Comparison of ENCODE assay signal across 27 cellular contexts in genomic region chr22:44422742-44423370, GRCh38.
DNase-seq lines count a peak whose midpoint lies in the region; ATAC-seq and TF ChIP-seq lines count a peak whose summit lies in the region.
"Had no signal": no experiment of that assay in that cellular context is flagged by ENCODE, and none has a peak within 500 bp of the region (broad histone marks: within the 10 kb centered on the region; RNA-seq: fewer than 3 reads in every experiment).

No MANE protein-coding gene starts in this region.

- no peak overlapping the region for H3K27ac ChIP-seq in left lung
- H3K27ac ChIP-seq: SJCRH30 had no signal

- H3K36me3 ChIP-seq in left lung (no peaks in the 10 kb centered on the region), HAP-1 (replicated peaks) (no peaks in the 10 kb centered on the region)
- H3K36me3 ChIP-seq: SJCRH30 had no signal

- DNase-seq in DMS153 treated with DMSO at 0.1 percent for 48 hours (lab: John Stamatoyannopoulos, UW; ENCODE audit: unreplicated experiment): peak; percentile 52
- peak; percentile 25 for DNase-seq in NCI-H2196 treated with DMSO at 0.1 percent for 48 hours (lab: John Stamatoyannopoulos, UW; ENCODE audit: unreplicated experiment)
- DNase-seq in left lung: peak; percentile 24 to 33
- DNase-seq in posterior vena cava (ENCODE audit: low spot score): peak; percentile 42
- DNase-seq in H4 (ENCODE audit: low spot score): no peak
- no peak for DNase-seq in HAP-1 (ENCODE audit: low spot score in 2 of 2)
- DNase-seq: activated CD4-positive, alpha-beta T cell treated with anti-CD3 and anti-CD28 coated beads, Interleukin-2, amount 50 U/mL, for 48 hours; activated CD8-positive, alpha-beta memory T cell treated with anti-CD3 and anti-CD28 coated beads, Interleukin-2, amount 50 U/mL, for 48 hours; activated gamma-delta T cell; activated naive CD8-positive, alpha-beta T cell treated with anti-CD3 and anti-CD28 coated beads, Interleukin-2, amount 10 ng/mL, durations not matched to agents 7 days and 5 days; caudate nucleus; cortex of kidney; foreskin fibroblast; GDM1; Karpas-422; kidney glomerular epithelial cell; MV-4-11; NCI-H1436 treated with DMSO at 0.1 percent for 48 hours; NCI-H524; right cardiac atrium; SJCRH30; stimulated activated CD4-positive, alpha-beta T cell treated with anti-CD3 and anti-CD28 coated beads, Interleukin-12 subunit alpha, Interleukin-12 subunit beta, amount 100 ng/mL, for 4 hours; stimulated activated CD4-positive, alpha-beta T cell treated with anti-CD3 and anti-CD28 coated beads, Interleukin-4, amount 100 ng/mL, for 1 hour; T-cell; trophoblast cell had no signal

- H3K4me1 ChIP-seq in left lung (no peaks in the 10 kb centered on the region), HAP-1 (no peaks in the 10 kb centered on the region)
- H3K4me1 ChIP-seq: SJCRH30 had no signal

- H3K4me3 ChIP-seq in left lung (no peak overlapping the region), HAP-1 (no peak overlapping the region)
- H3K4me3 ChIP-seq: SJCRH30 had no signal

- H3K27me3 ChIP-seq in left lung: peaks cover 0 to 11% of the 10 kb centered on the region in 2 donors
- 0 out of 2 replicates have a peak, but pooled peaks cover 2% of the 10 kb centered on the region for H3K27me3 ChIP-seq in HAP-1 (ENCODE audit: low read depth)
- H3K27me3 ChIP-seq: SJCRH30 had no signal

- ATAC-seq in left lung (peak; percentile 41), HG03025 (IDR thresholded peaks at IDR 0.05; ENCODE audit: low FRiP score, unreplicated experiment) (no peak)
- ATAC-seq: esophagus mucosa, T-cell had no signal

- TF ChIP-seq CTCF in left lung (IDR thresholded peaks at IDR 0.05): no peak

- in situ Hi-C loops in HAP-1 (cut with MboI; ENCODE audit: low sequenced_read_pairs): no loop called here

- intact Hi-C loops in left lung (cut with DNase I) (no loop called here), posterior vena cava (cut with DNase I) (no loop called here)

- peaks cover 0 to 20% of the 10 kb centered on the region in 2 donors for H3K9me3 ChIP-seq in left lung
- H3K9me3 ChIP-seq in HAP-1: peaks cover 5% of the 10 kb centered on the region; the same call in 1 of the 2 replicates
- H3K9me3 ChIP-seq: SJCRH30 had no signal

Comparison
In these comparisons a context has a peak if more than half of its experiments do, and no peak if none do; other contexts are left out.
1. DNase-seq: peak in DMS153 treated with DMSO at 0.1 percent for 48 hours (single experiment), NCI-H2196 treated with DMSO at 0.1 percent for 48 hours (single experiment), left lung (2 of 2) and posterior vena cava (single experiment); none in H4 (single experiment) and HAP-1 (0 of 2).